Comparison of ENCODE assay signal across 18 cellular contexts in the genomic region with DNA sequence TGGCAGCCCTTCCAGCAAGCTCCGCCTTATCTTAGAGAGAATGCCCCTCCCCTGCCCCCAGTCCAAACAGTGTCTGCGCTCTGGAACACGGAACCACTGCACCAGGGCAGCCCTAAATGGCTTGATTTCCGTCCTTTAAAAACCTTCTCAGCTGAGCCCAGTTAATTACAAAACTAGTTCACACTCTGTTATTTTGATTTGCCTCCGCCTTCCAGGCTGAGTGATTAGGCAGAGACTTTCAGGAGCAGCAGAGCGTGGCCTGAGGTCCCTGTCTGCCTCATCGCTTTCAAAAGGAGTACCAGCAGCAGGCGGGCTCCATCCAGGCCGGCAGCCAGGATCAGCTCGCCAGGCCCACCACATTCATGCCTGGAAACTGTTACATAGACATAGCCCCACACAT.
DNase-seq lines count a peak whose midpoint lies in the region; ATAC-seq and TF ChIP-seq lines count a peak whose summit lies in the region.
"Had no signal": no experiment of that assay in that cellular context is flagged by ENCODE, and none has a peak within 500 bp of the region (broad histone marks: within the 10 kb centered on the region; RNA-seq: fewer than 3 reads in every experiment).

No MANE protein-coding gene starts in this region.

- intact Hi-C loops in activated naive CD4-positive, alpha-beta T cell treated with anti-CD3 and anti-CD28 coated beads for 36 hours (cut with micrococcal nuclease): no loop called here

- in situ Hi-C loops in brain microvascular endothelial cell (cut with HindIII; ENCODE audit: low pct_ligation_motif_present, low sequenced_read_pairs): no loop called here

- no peaks in the 10 kb centered on the region for H3K36me3 ChIP-seq in brain microvascular endothelial cell (replicated peaks)
- H3K36me3 ChIP-seq: vagina had no signal

- H3K4me1 Mint-ChIP-seq in activated naive CD4-positive, alpha-beta T cell treated with anti-CD3 and anti-CD28 coated beads, Interleukin-2, amount 10 ng/mL, durations not matched to agents 7 days and 5 days: peaks cover 12% of the 10 kb centered on the region
- peaks cover 12% of the 10 kb centered on the region for H3K4me1 Mint-ChIP-seq in activated naive CD4-positive, alpha-beta T cell treated with anti-CD3 and anti-CD28 coated beads for 36 hours (ENCODE audit: low read depth)
- no peaks in the 10 kb centered on the region for H3K4me1 Mint-ChIP-seq in endothelial cell (ENCODE audit: unreplicated experiment)

- no peaks in the 10 kb centered on the region for H3K27me3 Mint-ChIP-seq in activated naive CD4-positive, alpha-beta T cell treated with anti-CD3 and anti-CD28 coated beads, Interleukin-2, amount 10 ng/mL, durations not matched to agents 7 days and 5 days
- H3K27me3 Mint-ChIP-seq in activated naive CD4-positive, alpha-beta T cell treated with anti-CD3 and anti-CD28 coated beads for 36 hours (ENCODE audit: low read depth): no peaks in the 10 kb centered on the region
- H3K27me3 Mint-ChIP-seq in endothelial cell (ENCODE audit: unreplicated experiment): no peaks in the 10 kb centered on the region
- H3K27me3 Mint-ChIP-seq: CD4-positive, alpha-beta T cell had no signal

- H3K27ac Mint-ChIP-seq in activated naive CD4-positive, alpha-beta T cell treated with anti-CD3 and anti-CD28 coated beads, Interleukin-2, amount 10 ng/mL, durations not matched to agents 7 days and 5 days: peak overlapping the region; percentile 37
- no peak overlapping the region for H3K27ac Mint-ChIP-seq in activated naive CD4-positive, alpha-beta T cell treated with anti-CD3 and anti-CD28 coated beads for 36 hours
- H3K27ac Mint-ChIP-seq in endothelial cell (ENCODE audit: unreplicated experiment): no peak overlapping the region

- no peak overlapping the region for H3K27ac ChIP-seq in brain microvascular endothelial cell
- H3K27ac ChIP-seq: vagina had no signal

- TF ChIP-seq CTCF in brain microvascular endothelial cell (IDR thresholded peaks at IDR 0.05; ENCODE audit: low read depth, low read length, missing control alignments): no peak
- no peak for TF ChIP-seq CTCF in endothelial cell (IDR thresholded peaks at IDR 0.05; ENCODE audit: unreplicated experiment)

- no peak for ATAC-seq in HG02798 (IDR thresholded peaks at IDR 0.05; ENCODE audit: poor library complexity, unreplicated experiment)

- H3K4me3 ChIP-seq in brain microvascular endothelial cell (ENCODE audit: low read depth, low read length): no peak overlapping the region
- H3K4me3 ChIP-seq: vagina had no signal

- no peak for DNase-seq in activated naive CD4-positive, alpha-beta T cell treated with anti-CD3 and anti-CD28 coated beads, Interleukin-2, amount 10 ng/mL, durations not matched to agents 7 days and 5 days
- DNase-seq in activated naive CD4-positive, alpha-beta T cell treated with anti-CD3 and anti-CD28 coated beads for 36 hours: no peak
- DNase-seq in NCI-H446 (lab: John Stamatoyannopoulos, UW): peak; percentile 53 to 61
- DNase-seq in hippocampal formation (lab: John Stamatoyannopoulos, UW): peak; percentile 5 to 15
- DNase-seq in OCI-M1 (lab: John Stamatoyannopoulos, UW): no peak
- no peak for DNase-seq in brain microvascular endothelial cell
- no peak for DNase-seq in endothelial cell (ENCODE audit: low spot score)
- DNase-seq: activated CD4-positive, alpha-beta T cell treated with anti-CD3 and anti-CD28 coated beads for 48 hours; activated naive CD4-positive, alpha-beta T cell treated with Interleukin-2 at 50 U/mL for 16 hours; aorta; CD4-positive, alpha-beta T cell; immature natural killer cell; Kasumi-1; NCI-H2227 treated with DMSO at 0.1 percent for 48 hours; stimulated activated CD8-positive, alpha-beta memory T cell treated with anti-CD3 and anti-CD28 coated beads, Interleukin-4, amount 100 ng/mL, for 48 hours; substantia nigra had no signal

- H3K4me3 Mint-ChIP-seq in activated naive CD4-positive, alpha-beta T cell treated with anti-CD3 and anti-CD28 coated beads, Interleukin-2, amount 10 ng/mL, durations not matched to agents 7 days and 5 days: no peak overlapping the region
- no peak overlapping the region for H3K4me3 Mint-ChIP-seq in activated naive CD4-positive, alpha-beta T cell treated with anti-CD3 and anti-CD28 coated beads for 36 hours
- H3K4me3 Mint-ChIP-seq in endothelial cell (ENCODE audit: unreplicated experiment): no peak overlapping the region
- H3K4me3 Mint-ChIP-seq: CD4-positive, alpha-beta T cell; immature natural killer cell had no signal

- peaks cover 16% of the 10 kb centered on the region for H3K9me3 Mint-ChIP-seq in activated naive CD4-positive, alpha-beta T cell treated with anti-CD3 and anti-CD28 coated beads, Interleukin-2, amount 10 ng/mL, durations not matched to agents 7 days and 5 days
- H3K9me3 Mint-ChIP-seq in activated naive CD4-positive, alpha-beta T cell treated with anti-CD3 and anti-CD28 coated beads for 36 hours: peaks cover 14% of the 10 kb centered on the region
- peaks cover 6% of the 10 kb centered on the region for H3K9me3 Mint-ChIP-seq in endothelial cell (ENCODE audit: unreplicated experiment)

- H3K27me3 ChIP-seq in brain microvascular endothelial cell (replicated peaks): no peaks in the 10 kb centered on the region
- H3K27me3 ChIP-seq: vagina had no signal

- H3K36me3 Mint-ChIP-seq in activated naive CD4-positive, alpha-beta T cell treated with anti-CD3 and anti-CD28 coated beads, Interleukin-2, amount 10 ng/mL, durations not matched to agents 7 days and 5 days: peaks cover 13% of the 10 kb centered on the region
- peaks cover 7% of the 10 kb centered on the region for H3K36me3 Mint-ChIP-seq in activated naive CD4-positive, alpha-beta T cell treated with anti-CD3 and anti-CD28 coated beads for 36 hours (ENCODE audit: low read depth)
- peaks cover 4% of the 10 kb centered on the region for H3K36me3 Mint-ChIP-seq in endothelial cell (ENCODE audit: low read depth, unreplicated experiment)

- CTCF ChIA-PET in activated naive CD4-positive, alpha-beta T cell treated with anti-CD3 and anti-CD28 coated beads, Interleukin-2, amount 10 ng/mL, durations not matched to agents 7 days and 5 days (lab: Charles Lee): no interaction called here
- CTCF ChIA-PET in activated naive CD4-positive, alpha-beta T cell treated with anti-CD3 and anti-CD28 coated beads for 36 hours (lab: Charles Lee): no interaction called here

Comparison
In these comparisons a context has a peak if more than half of its experiments do, and no peak if none do; other contexts are left out.
1. DNase-seq: peak in NCI-H446 (2 of 2) and hippocampal formation (2 of 2); none in activated naive CD4-positive, alpha-beta T cell treated with anti-CD3 and anti-CD28 coated beads, Interleukin-2, amount 10 ng/mL, durations not matched to agents 7 days and 5 days (single experiment), activated naive CD4-positive, alpha-beta T cell treated with anti-CD3 and anti-CD28 coated beads for 36 hours (single experiment), OCI-M1 (single experiment), brain microvascular endothelial cell (single experiment) and endothelial cell (single experiment).